36 cellular contexts compared by ENCODE assay signal in genomic region chr3:7432610-7433009, GRCh38.
"Had no signal": no experiment of that assay in that cellular context is flagged by ENCODE, and none has a peak within 500 bp of the region (broad histone marks: within the 10 kb centered on the region; RNA-seq: fewer than 3 reads in every experiment).

No MANE protein-coding gene starts in this region.

- FAIRE-seq: astrocyte, colon, TTC549 had no signal

- ATAC-seq: activated CD4-positive, alpha-beta T cell treated with anti-CD3 and anti-CD28 coated beads for 36 hours; activated CD4-positive, CD25-positive, alpha-beta regulatory T cell treated with anti-CD3 and anti-CD28 coated beads, Interleukin-2, amount 50 U/mL, for 24 hours; activated CD8-positive, alpha-beta memory T cell treated with anti-CD3 and anti-CD28 coated beads, Interleukin-2, amount 10 ng/mL, durations not matched to agents 7 days and 5 days; activated CD8-positive, alpha-beta T cell treated with anti-CD3 and anti-CD28 coated beads, Interleukin-2, amount 10 ng/mL, durations not matched to agents 7 days and 5 days; activated naive CD4-positive, alpha-beta T cell treated with anti-CD3 and anti-CD28 coated beads, Interleukin-2, amount 50 U/mL, for 72 hours; activated T-helper 17 cell treated with anti-CD3 and anti-CD28 coated beads, Interleukin-2, amount 50 U/mL, for 72 hours; WTC11 had no signal

- DNase-seq: activated CD4-positive, alpha-beta memory T cell treated with anti-CD3 and anti-CD28 coated beads, Interleukin-2, amount 10 ng/mL, durations not matched to agents 7 days and 5 days; activated CD4-positive, alpha-beta T cell treated with anti-CD3 and anti-CD28 coated beads for 1 hour; activated CD4-positive, alpha-beta T cell treated with anti-CD3 and anti-CD28 coated beads for 36 hours; activated CD4-positive, alpha-beta T cell treated with anti-CD3 and anti-CD28 coated beads for 48 hours; activated CD4-positive, alpha-beta T cell treated with anti-CD3 and anti-CD28 coated beads, Interleukin-2, amount 10 ng/mL, durations not matched to agents 7 days and 5 days; activated CD4-positive, alpha-beta T cell treated with anti-CD3 and anti-CD28 coated beads, Interleukin-2, amount 50 U/mL, for 48 hours; activated CD4-positive, CD25-positive, alpha-beta regulatory T cell; activated CD8-positive, alpha-beta memory T cell treated with anti-CD3 and anti-CD28 coated beads for 24 hours; activated CD8-positive, alpha-beta memory T cell treated with anti-CD3 and anti-CD28 coated beads, Interleukin-2, amount 10 ng/mL, durations not matched to agents 7 days and 5 days; activated CD8-positive, alpha-beta memory T cell treated with anti-CD3 and anti-CD28 coated beads, Interleukin-2, amount 50 U/mL, for 48 hours; activated CD8-positive, alpha-beta T cell treated with anti-CD3 and anti-CD28 coated beads, Interleukin-2, amount 10 ng/mL, durations not matched to agents 7 days and 5 days; activated effector memory CD4-positive, alpha-beta T cell treated with anti-CD3 and anti-CD28 coated beads, Interleukin-2, amount 50 U/mL, for 16 hours; activated gamma-delta T cell treated with Interleukin-2 at 50 U/mL for 16 hours; activated naive CD4-positive, alpha-beta T cell; activated naive CD4-positive, alpha-beta T cell treated with anti-CD3 and anti-CD28 coated beads for 36 hours; activated naive CD4-positive, alpha-beta T cell treated with anti-CD3 and anti-CD28 coated beads, Interleukin-2, amount 50 U/mL, for 16 hours; activated naive CD8-positive, alpha-beta T cell treated with anti-CD3 and anti-CD28 coated beads for 36 hours; activated T-cell treated with anti-CD3 and anti-CD28 coated beads, Interleukin-2, amount 50 U/mL, for 24 hours; activated T-cell treated with anti-CD3 and anti-CD28 coated beads, Interleukin-2, amount 50 U/mL, for 48 hours; adrenal gland; amniotic stem cell; aorta; brain microvascular endothelial cell; central memory CD4-positive, alpha-beta T cell; T-helper 2 cell; T-helper 9 cell; WERI-Rb-1 had no signal

- H3K27ac ChIP-seq: adrenal gland, body of pancreas, brain microvascular endothelial cell, breast epithelium, WERI-Rb-1 had no signal

- H3K27me3 ChIP-seq: adrenal gland, body of pancreas, brain microvascular endothelial cell, breast epithelium had no signal

- H3K4me1 ChIP-seq: adrenal gland, breast epithelium had no signal

- H3K4me3 ChIP-seq: adrenal gland, body of pancreas, breast epithelium had no signal

- H3K9me3 ChIP-seq: body of pancreas had no signal

- H3K36me3 ChIP-seq: adrenal gland, brain microvascular endothelial cell, breast epithelium, WERI-Rb-1 had no signal
